Comparison of ENCODE assay signal across 8 cellular contexts in the genomic region with DNA sequence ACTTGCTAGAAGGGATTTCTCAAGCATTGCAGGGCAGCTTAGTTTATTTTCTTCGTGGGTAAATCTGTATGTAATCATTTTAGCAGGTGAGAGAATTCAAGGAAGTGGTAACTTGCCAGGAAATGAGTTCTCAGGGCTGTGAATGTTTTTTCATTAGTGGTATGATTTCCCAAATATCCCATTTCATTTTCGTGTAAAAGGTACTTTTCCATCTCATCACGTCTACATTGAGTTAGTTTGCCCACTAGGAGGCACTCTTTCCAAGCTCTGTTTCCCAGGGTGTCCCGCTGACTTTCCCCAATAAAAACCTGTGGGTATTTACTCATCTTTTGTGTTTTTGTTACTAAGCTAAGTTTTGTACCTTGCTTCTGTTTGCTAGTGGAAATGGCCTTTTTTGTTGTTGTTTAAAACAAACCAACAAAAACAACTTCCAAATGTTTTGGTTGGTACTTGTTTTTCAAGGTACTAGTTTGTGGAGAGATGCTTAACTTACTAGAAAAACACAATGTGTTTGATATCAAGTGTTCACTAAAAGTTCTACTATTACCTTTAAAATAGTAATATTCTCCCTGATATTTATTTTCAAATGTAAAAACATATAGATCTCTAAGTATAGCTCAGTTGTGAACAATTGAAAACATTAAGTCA.
DNase-seq lines count a peak whose midpoint lies in the region; ATAC-seq, FAIRE-seq and TF ChIP-seq lines count a peak whose summit lies in the region.

No MANE protein-coding gene starts in this region.

- H3K79me2 ChIP-seq in HCT116 (ENCODE audit: insufficient read depth, low read length) (no peaks in the 10 kb centered on the region), astrocyte (ENCODE audit: insufficient read depth, low read length) (no peaks in the 10 kb centered on the region), hepatocyte (no peaks in the 10 kb centered on the region)

- H3K4me3 Mint-ChIP-seq in astrocyte (ENCODE audit: unreplicated experiment), result no peak overlapping the region

- POLR2A ChIA-PET in HCT116 (lab: Charles Lee), result interaction anchor here (0.6 to 1.3 kb wide), 2 partner anchors 13 to 451 kb away, joined by 3 read pairs; partner anchors contain the start of gene ARRDC3

- CTCF ChIA-PET in HCT116 (lab: Charles Lee), result interaction anchor here (0.6 to 2.6 kb wide), 9 partner anchors 9 to 487 kb away, joined by 3 to 21 read pairs (median 7); partner anchors contain the start of gene ARRDC3

- no peak for TF ChIP-seq POLR2A in HCT116 (IDR thresholded peaks at IDR 0.05; ENCODE audit: borderline replicate concordance, extremely low read depth, insufficient read depth, insufficient read length)

- RAD21 ChIA-PET in HCT116 (lab: Charles Lee; ENCODE audit: low non-redundant PET in 1 of 2, low total read pairs in 2 of 2, uncharacterized antibody in 2 of 2, unreplicated experiment in 2 of 2), result no interaction called here

- no peaks in the 10 kb centered on the region for H3K36me3 Mint-ChIP-seq in astrocyte (ENCODE audit: low read depth, unreplicated experiment)

- H3K27ac Mint-ChIP-seq in astrocyte (ENCODE audit: unreplicated experiment), result peak overlapping the region; percentile 73

- TF ChIP-seq CTCF in HCT116 (IDR thresholded peaks at IDR 0.05 in 2 of 3, conservative IDR thresholded peaks at IDR 0.05 in 1 of 3; ENCODE audit: borderline replicate concordance in 1 of 3, insufficient read depth in 1 of 3, low read depth in 2 of 3, low read length in 2 of 3) (peak; percentile 69 to 77 (median 74); a peak in 5 of 6 replicates), astrocyte (IDR thresholded peaks at IDR 0.05; ENCODE audit: insufficient read depth, low read depth, low read length) (peak; percentile 87), hepatocyte (IDR thresholded peaks at IDR 0.05; ENCODE audit: poor library complexity) (peak; percentile 90)

- H3K9ac ChIP-seq in HCT116 (ENCODE audit: low read length) (no peak overlapping the region), astrocyte (ENCODE audit: low read length) (no peak overlapping the region), skeletal muscle tissue (ENCODE audit: low read depth in 1 of 3, low read length in 3 of 3) (no peak overlapping the region)

- H2AFZ ChIP-seq in HCT116 (ENCODE audit: low read depth, low read length, poor library complexity, severe bottlenecking), result peak overlapping the region; percentile 82
- no peak overlapping the region for H2AFZ ChIP-seq in astrocyte (ENCODE audit: low read depth, low read length)
- H2AFZ ChIP-seq in hepatocyte, result no peak overlapping the region

- peaks cover 13% of the 10 kb centered on the region for H3K4me1 Mint-ChIP-seq in astrocyte (ENCODE audit: low read depth, unreplicated experiment)

- H4K20me1 ChIP-seq in HCT116 (ENCODE audit: insufficient read depth), result no peaks in the 10 kb centered on the region
- H4K20me1 ChIP-seq in astrocyte (ENCODE audit: insufficient read depth, low read length), result no peaks in the 10 kb centered on the region
- no peaks in the 10 kb centered on the region for H4K20me1 ChIP-seq in hepatocyte (ENCODE audit: insufficient read depth, poor library complexity, severe bottlenecking)

- H3K4me1 ChIP-seq in HCT116 (ENCODE audit: control insufficient read depth in 1 of 2, insufficient read depth in 2 of 2, low read length in 2 of 2) (no peaks in the 10 kb centered on the region), astrocyte (ENCODE audit: insufficient read depth, low read length) (no peaks in the 10 kb centered on the region), hepatocyte (ENCODE audit: insufficient read depth) (peaks cover 6% of the 10 kb centered on the region), skeletal muscle tissue (ENCODE audit: control insufficient read depth in 3 of 3, insufficient read depth in 3 of 3, low read length in 3 of 3) (no peaks in the 10 kb centered on the region)

- no peak overlapping the region for H3K4me3 ChIP-seq in HCT116 (replicated peaks in 1 of 2; ENCODE audit: low read depth in 1 of 2, low read length in 2 of 2)
- no peak overlapping the region for H3K4me3 ChIP-seq in astrocyte (ENCODE audit: insufficient read depth, low read depth, low read length)
- H3K4me3 ChIP-seq in hepatocyte, result no peak overlapping the region
- H3K4me3 ChIP-seq in skeletal muscle tissue (ENCODE audit: low read length in 3 of 3), result no peak overlapping the region

- H3K4me2 ChIP-seq in HCT116 (ENCODE audit: low read length) (no peak overlapping the region), astrocyte (ENCODE audit: low read length) (no peak overlapping the region), hepatocyte (no peak overlapping the region)

- no peak overlapping the region for H3K27ac ChIP-seq in HCT116 (ENCODE audit: low read depth, low read length)
- no peak overlapping the region for H3K27ac ChIP-seq in astrocyte (ENCODE audit: low read depth, low read length)
- H3K27ac ChIP-seq in hepatocyte, result no peak overlapping the region
- peak overlapping the region; percentile 27 for H3K27ac ChIP-seq in skeletal muscle tissue (ENCODE audit: low read depth, low read length)

- ATAC-seq in HCT116, result peak; percentile 67

- H3K9me2 ChIP-seq in HCT116 (ENCODE audit: insufficient read depth) (no peaks in the 10 kb centered on the region), hepatocyte (replicated peaks; ENCODE audit: insufficient read depth) (no peaks in the 10 kb centered on the region)

- peaks cover 3% of the 10 kb centered on the region for H3K9me3 Mint-ChIP-seq in astrocyte (ENCODE audit: unreplicated experiment)

- FAIRE-seq in astrocyte (lab: Jason Lieb, UNC), result peak; percentile 13

- H3K27me3 Mint-ChIP-seq in astrocyte (ENCODE audit: low read depth, unreplicated experiment), result no peaks in the 10 kb centered on the region

- H3K36me3 ChIP-seq in HCT116 (ENCODE audit: control insufficient read depth in 1 of 2, insufficient read depth in 2 of 2, low read length in 2 of 2), result no peaks in the 10 kb centered on the region
- H3K36me3 ChIP-seq in astrocyte (ENCODE audit: insufficient read depth, low read length), result no peaks in the 10 kb centered on the region
- no peaks in the 10 kb centered on the region for H3K36me3 ChIP-seq in hepatocyte (replicated peaks; ENCODE audit: insufficient read depth, low read depth)
- no peaks in the 10 kb centered on the region for H3K36me3 ChIP-seq in skeletal muscle tissue (ENCODE audit: control insufficient read depth in 3 of 3, insufficient read depth in 3 of 3, low read length in 3 of 3)

- H3K27me3 ChIP-seq in HCT116 (ENCODE audit: insufficient read depth, low read length), result no peaks in the 10 kb centered on the region
- no peaks in the 10 kb centered on the region for H3K27me3 ChIP-seq in astrocyte (ENCODE audit: insufficient read depth, low read length)
- no peaks in the 10 kb centered on the region for H3K27me3 ChIP-seq in hepatocyte
- no peaks in the 10 kb centered on the region for H3K27me3 ChIP-seq in skeletal muscle tissue (ENCODE audit: control insufficient read depth in 3 of 3, insufficient read depth in 3 of 3, low read length in 3 of 3)

- WGBS in hepatocyte (ENCODE audit: low lambda C conversion rate, missing lambda C conversion rate), result 11% methylated on average over 4 of the region's 4 CpGs

- intact Hi-C loops in HCT116 (cut with micrococcal nuclease), result loop anchor here (2.0 to 10.0 kb wide), 3 partner anchors 285 to 487 kb away; partner anchors contain the start of gene ARRDC3

- H3K9me3 ChIP-seq in HCT116 (ENCODE audit: control insufficient read depth in 1 of 2, insufficient read depth in 1 of 2, low read depth in 1 of 2, low read length in 2 of 2), result no peaks in the 10 kb centered on the region
- H3K9me3 ChIP-seq in astrocyte (ENCODE audit: insufficient read depth, low read depth, low read length), result no peaks in the 10 kb centered on the region
- H3K9me3 ChIP-seq in hepatocyte (ENCODE audit: low read depth), result no peaks in the 10 kb centered on the region
- H3K9me3 ChIP-seq in skeletal muscle tissue (ENCODE audit: control insufficient read depth in 3 of 3, low read length in 3 of 3), result no peaks in the 10 kb centered on the region

- peak; percentile 84 for TF ChIP-seq RAD21 in HCT116 (IDR thresholded peaks at IDR 0.05; ENCODE audit: low read depth)

- DNase-seq in SIG-M5 treated with dmso at 0.1 percent for 504 hours (lab: John Stamatoyannopoulos, UW; ENCODE audit: unreplicated experiment) (peak; percentile 45), SIG-M5 (lab: John Stamatoyannopoulos, UW) (no peak), HCT116 (ENCODE audit: low read depth, low spot score) (peak; percentile 44), NCI-H748 treated with DMSO at 0.1 percent for 48 hours (lab: John Stamatoyannopoulos, UW) (peak; percentile 60), astrocyte (ENCODE audit: low read depth) (peak; percentile 15), hepatocyte (ENCODE audit: low spot score) (peak; percentile 83), cortex of kidney (lab: John Stamatoyannopoulos, UW) (no peak)

- BruUV-seq in HCT116 (replicated peaks; lab: Mats Ljungman, UMichigan), result no TSS peak

TF ChIP-seq in HCT116, 20 proteins besides CTCF, POLR2A, EP300 and RAD21:
- TF ChIP-seq SP1 (IDR thresholded peaks at IDR 0.05; ENCODE audit: low read depth) (peak; percentile 37; the same call in 1 of the 2 replicates), SIN3A (IDR thresholded peaks at IDR 0.05; ENCODE audit: low read depth) (no peak)

Comparison
In these comparisons a context has a peak if more than half of its experiments do, and no peak if none do; other contexts are left out.
1. DNase-seq: peak in SIG-M5 treated with dmso at 0.1 percent for 504 hours (single experiment), HCT116 (single experiment), NCI-H748 treated with DMSO at 0.1 percent for 48 hours (single experiment), astrocyte (single experiment) and hepatocyte (single experiment); none in SIG-M5 (single experiment) and cortex of kidney (single experiment).
2. Peak in every context shown above with its lines, with median percentiles within 50 percentile points of each other: CTCF ChIP-seq.